26 cellular contexts compared by ENCODE assay signal in genomic region chr16:81900456-81900855, GRCh38.
"Had no signal": no experiment of that assay in that cellular context is flagged by ENCODE, and none has a peak within 500 bp of the region (broad histone marks: within the 10 kb centered on the region; RNA-seq: fewer than 3 reads in every experiment).

No MANE protein-coding gene starts in this region.

- H3K9me3 ChIP-seq: lower lobe of right lung, neutrophil, spleen, suprapubic skin, thoracic aorta, tibial artery, upper lobe of right lung had no signal

- H3K9me3 Mint-ChIP-seq: stimulated activated effector memory CD8-positive, alpha-beta T cell treated with anti-CD3 and anti-CD28 coated beads, Interleukin-12 subunit alpha, Interleukin-12 subunit beta, amount 100 ng/mL, for 72 hours; stimulated activated naive CD8-positive, alpha-beta T cell treated with anti-CD3 and anti-CD28 coated beads, Interleukin-15, Interleukin-2, amounts not matched to agents 100 ng/mL and 50 ng/mL, for 24 hours had no signal

- H3K27me3 ChIP-seq: neutrophil, spleen, suprapubic skin, upper lobe of right lung had no signal

- H3K4me3 Mint-ChIP-seq: naive thymus-derived CD8-positive, alpha-beta T cell; nephron; neural crest cell; stimulated activated effector memory CD8-positive, alpha-beta T cell treated with anti-CD3 and anti-CD28 coated beads, Interleukin-12 subunit alpha, Interleukin-12 subunit beta, amount 100 ng/mL, for 72 hours; stimulated activated naive CD8-positive, alpha-beta T cell treated with anti-CD3 and anti-CD28 coated beads, Interleukin-15, Interleukin-2, amounts not matched to agents 100 ng/mL and 50 ng/mL, for 24 hours had no signal

- H3K27ac ChIP-seq: lower lobe of right lung, neutrophil, suprapubic skin, thoracic aorta, tibial artery, upper lobe of right lung had no signal

- H3K4me3 ChIP-seq: lower lobe of right lung, spleen, suprapubic skin, thoracic aorta, tibial artery, upper lobe of right lung had no signal

- H3K4me1 ChIP-seq: suprapubic skin had no signal

- H3K27ac Mint-ChIP-seq: naive thymus-derived CD8-positive, alpha-beta T cell; nephron; stimulated activated effector memory CD8-positive, alpha-beta T cell treated with anti-CD3 and anti-CD28 coated beads, Interleukin-12 subunit alpha, Interleukin-12 subunit beta, amount 100 ng/mL, for 72 hours; stimulated activated naive CD8-positive, alpha-beta T cell treated with anti-CD3 and anti-CD28 coated beads, Interleukin-15, Interleukin-2, amounts not matched to agents 100 ng/mL and 50 ng/mL, for 24 hours had no signal

- H3K4me1 Mint-ChIP-seq: naive thymus-derived CD8-positive, alpha-beta T cell; neural crest cell; stimulated activated effector memory CD8-positive, alpha-beta T cell treated with anti-CD3 and anti-CD28 coated beads, Interleukin-12 subunit alpha, Interleukin-12 subunit beta, amount 100 ng/mL, for 72 hours had no signal

- DNase-seq: head of caudate nucleus; hippocampal formation; kidney glomerular epithelial cell; left cardiac atrium; left ventricle myocardium superior; lower lobe of right lung; mammary epithelial cell; mesenchymal stem cell; naive thymus-derived CD8-positive, alpha-beta T cell; occipital lobe; retina; right cardiac atrium; small intestine; spleen; stimulated activated CD4-positive, alpha-beta T cell treated with anti-CD3 and anti-CD28 coated beads, Interleukin-4, amount 100 ng/mL, for 24 hours; stimulated activated naive CD4-positive, alpha-beta T cell; tibial artery; trophoblast cell; upper lobe of right lung had no signal

- H3K36me3 ChIP-seq: thoracic aorta, tibial artery had no signal

- H3K27me3 Mint-ChIP-seq: naive thymus-derived CD8-positive, alpha-beta T cell; stimulated activated naive CD8-positive, alpha-beta T cell treated with anti-CD3 and anti-CD28 coated beads, Interleukin-15, Interleukin-2, amounts not matched to agents 100 ng/mL and 50 ng/mL, for 24 hours had no signal
